In the genomic region with DNA sequence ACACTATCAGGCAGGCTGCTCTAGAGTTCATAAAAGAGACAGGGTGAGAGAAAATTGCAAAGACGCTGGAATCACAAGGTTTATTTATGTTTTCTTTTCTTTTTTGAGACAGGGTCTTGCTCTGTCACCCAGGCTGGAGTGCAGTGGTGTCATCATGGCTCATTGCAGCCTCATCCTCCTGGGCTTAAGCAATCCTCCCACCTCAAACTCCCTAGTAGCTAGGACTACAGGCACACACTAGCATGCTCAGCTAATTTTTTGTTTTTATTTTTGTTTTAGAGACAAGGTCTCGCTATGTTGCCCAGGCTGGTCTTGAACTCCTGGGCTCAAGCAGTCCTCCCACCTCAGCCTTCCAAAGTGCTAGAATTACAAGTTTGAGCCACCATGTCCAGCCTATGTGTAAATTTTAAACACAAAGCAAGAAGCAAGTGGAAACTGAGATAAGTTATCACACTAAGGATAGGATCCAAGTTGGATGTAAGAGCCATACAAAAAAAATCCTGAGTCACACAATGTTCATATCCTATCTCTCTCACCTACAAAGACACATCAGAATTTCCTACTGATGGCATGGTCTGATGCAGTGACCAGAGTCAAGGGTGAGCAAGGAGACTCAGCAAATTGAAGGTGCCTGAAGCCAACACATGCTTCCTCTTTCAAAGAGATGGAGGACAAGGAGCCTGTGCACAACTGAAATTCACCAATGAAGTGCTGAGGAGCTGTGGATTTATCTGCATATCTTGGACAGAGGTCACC, we compare ENCODE assay signal across 1 cellular context.
TF ChIP-seq lines count a peak whose summit lies in the region.

No MANE protein-coding gene starts in this region.

TF ChIP-seq in K562, 482 proteins besides CTCF, POLR2A, EP300 and RAD21 (continued from another document and continues in another):
- TF ChIP-seq, protein P1, sequence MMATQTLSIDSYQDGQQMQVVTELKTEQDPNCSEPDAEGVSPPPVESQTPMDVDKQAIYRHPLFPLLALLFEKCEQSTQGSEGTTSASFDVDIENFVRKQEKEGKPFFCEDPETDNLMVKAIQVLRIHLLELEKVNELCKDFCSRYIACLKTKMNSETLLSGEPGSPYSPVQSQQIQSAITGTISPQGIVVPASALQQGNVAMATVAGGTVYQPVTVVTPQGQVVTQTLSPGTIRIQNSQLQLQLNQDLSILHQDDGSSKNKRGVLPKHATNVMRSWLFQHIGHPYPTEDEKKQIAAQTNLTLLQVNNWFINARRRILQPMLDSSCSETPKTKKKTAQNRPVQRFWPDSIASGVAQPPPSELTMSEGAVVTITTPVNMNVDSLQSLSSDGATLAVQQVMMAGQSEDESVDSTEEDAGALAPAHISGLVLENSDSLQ (IDR thresholded peaks at IDR 0.05), result no peak
- TF ChIP-seq KLF6 (CRISPR knock-in tag; IDR thresholded peaks at IDR 0.05; ENCODE audit: borderline replicate concordance), result no peak
- TF ChIP-seq MCM5 (IDR thresholded peaks at IDR 0.05; ENCODE audit: low read depth), result no peak
- TF ChIP-seq GATAD2A (IDR thresholded peaks at IDR 0.05), result no peak
- TF ChIP-seq, protein P2, sequence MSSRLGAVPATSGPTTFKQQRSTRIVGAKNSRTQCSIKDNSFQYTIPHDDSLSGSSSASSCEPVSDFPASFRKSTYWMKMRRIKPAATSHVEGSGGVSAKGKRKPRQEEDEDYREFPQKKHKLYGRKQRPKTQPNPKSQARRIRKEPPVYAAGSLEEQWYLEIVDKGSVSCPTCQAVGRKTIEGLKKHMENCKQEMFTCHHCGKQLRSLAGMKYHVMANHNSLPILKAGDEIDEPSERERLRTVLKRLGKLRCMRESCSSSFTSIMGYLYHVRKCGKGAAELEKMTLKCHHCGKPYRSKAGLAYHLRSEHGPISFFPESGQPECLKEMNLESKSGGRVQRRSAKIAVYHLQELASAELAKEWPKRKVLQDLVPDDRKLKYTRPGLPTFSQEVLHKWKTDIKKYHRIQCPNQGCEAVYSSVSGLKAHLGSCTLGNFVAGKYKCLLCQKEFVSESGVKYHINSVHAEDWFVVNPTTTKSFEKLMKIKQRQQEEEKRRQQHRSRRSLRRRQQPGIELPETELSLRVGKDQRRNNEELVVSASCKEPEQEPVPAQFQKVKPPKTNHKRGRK (tag; IDR thresholded peaks at IDR 0.05), result no peak
- TF ChIP-seq HNRNPUL1 (IDR thresholded peaks at IDR 0.05; ENCODE audit: low read length), result no peak
- no peak for TF ChIP-seq ZNF436 (CRISPR knock-in tag; IDR thresholded peaks at IDR 0.05)
- TF ChIP-seq, protein P3, sequence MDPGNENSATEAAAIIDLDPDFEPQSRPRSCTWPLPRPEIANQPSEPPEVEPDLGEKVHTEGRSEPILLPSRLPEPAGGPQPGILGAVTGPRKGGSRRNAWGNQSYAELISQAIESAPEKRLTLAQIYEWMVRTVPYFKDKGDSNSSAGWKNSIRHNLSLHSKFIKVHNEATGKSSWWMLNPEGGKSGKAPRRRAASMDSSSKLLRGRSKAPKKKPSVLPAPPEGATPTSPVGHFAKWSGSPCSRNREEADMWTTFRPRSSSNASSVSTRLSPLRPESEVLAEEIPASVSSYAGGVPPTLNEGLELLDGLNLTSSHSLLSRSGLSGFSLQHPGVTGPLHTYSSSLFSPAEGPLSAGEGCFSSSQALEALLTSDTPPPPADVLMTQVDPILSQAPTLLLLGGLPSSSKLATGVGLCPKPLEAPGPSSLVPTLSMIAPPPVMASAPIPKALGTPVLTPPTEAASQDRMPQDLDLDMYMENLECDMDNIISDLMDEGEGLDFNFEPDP (CRISPR knock-in tag; IDR thresholded peaks at IDR 0.05), result no peak
- TF ChIP-seq HLTF (IDR thresholded peaks at IDR 0.05), result no peak
- no peak for TF ChIP-seq ZNF551 (CRISPR knock-in tag; IDR thresholded peaks at IDR 0.05)
- TF ChIP-seq SMARCA4 (IDR thresholded peaks at IDR 0.05), result peak; percentile 56; the same call in 1 of the 2 replicates
- TF ChIP-seq C11orf30 (IDR thresholded peaks at IDR 0.05; ENCODE audit: low read depth), result peak; percentile 79
- no peak for TF ChIP-seq DIDO1 (tag; IDR thresholded peaks at IDR 0.05; ENCODE audit: low read depth)
- no peak for TF ChIP-seq RFX5 (IDR thresholded peaks at IDR 0.05; ENCODE audit: low read depth, low read length)
- TF ChIP-seq, protein P4, sequence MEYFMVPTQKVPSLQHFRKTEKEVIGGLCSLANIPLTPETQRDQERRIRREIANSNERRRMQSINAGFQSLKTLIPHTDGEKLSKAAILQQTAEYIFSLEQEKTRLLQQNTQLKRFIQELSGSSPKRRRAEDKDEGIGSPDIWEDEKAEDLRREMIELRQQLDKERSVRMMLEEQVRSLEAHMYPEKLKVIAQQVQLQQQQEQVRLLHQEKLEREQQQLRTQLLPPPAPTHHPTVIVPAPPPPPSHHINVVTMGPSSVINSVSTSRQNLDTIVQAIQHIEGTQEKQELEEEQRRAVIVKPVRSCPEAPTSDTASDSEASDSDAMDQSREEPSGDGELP (CRISPR knock-in tag; IDR thresholded peaks at IDR 0.05; ENCODE audit: borderline replicate concordance), result no peak
- TF ChIP-seq ZNF561 (CRISPR knock-in tag; conservative IDR thresholded peaks at IDR 0.05), result no peak
- TF ChIP-seq, protein P5, sequence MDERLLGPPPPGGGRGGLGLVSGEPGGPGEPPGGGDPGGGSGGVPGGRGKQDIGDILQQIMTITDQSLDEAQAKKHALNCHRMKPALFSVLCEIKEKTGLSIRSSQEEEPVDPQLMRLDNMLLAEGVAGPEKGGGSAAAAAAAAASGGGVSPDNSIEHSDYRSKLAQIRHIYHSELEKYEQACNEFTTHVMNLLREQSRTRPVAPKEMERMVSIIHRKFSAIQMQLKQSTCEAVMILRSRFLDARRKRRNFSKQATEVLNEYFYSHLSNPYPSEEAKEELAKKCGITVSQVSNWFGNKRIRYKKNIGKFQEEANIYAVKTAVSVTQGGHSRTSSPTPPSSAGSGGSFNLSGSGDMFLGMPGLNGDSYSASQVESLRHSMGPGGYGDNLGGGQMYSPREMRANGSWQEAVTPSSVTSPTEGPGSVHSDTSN (CRISPR knock-in tag; IDR thresholded peaks at IDR 0.05; ENCODE audit: low read depth), result no peak
- TF ChIP-seq, protein P5 (tag; conservative IDR thresholded peaks at IDR 0.05; ENCODE audit: low read depth), result no peak
- TF ChIP-seq TCFL5 (CRISPR knock-in tag; conservative IDR thresholded peaks at IDR 0.05), result no peak
- 0 out of 4 replicates have a peak, but pooled peaks of 1 of the 2 experiments have one; percentile 39 for TF ChIP-seq HDAC1 (IDR thresholded peaks at IDR 0.05)
- TF ChIP-seq MTA2 (IDR thresholded peaks at IDR 0.05; ENCODE audit: low read depth), result no peak
- no peak for TF ChIP-seq PRMT5 (CRISPR knock-in tag; IDR thresholded peaks at IDR 0.05)
- peak; percentile 54; the same call in 1 of the 2 replicates for TF ChIP-seq CBFA2T3 (IDR thresholded peaks at IDR 0.05)
- TF ChIP-seq SRF (CRISPR knock-in tag; IDR thresholded peaks at IDR 0.05), result no peak
- TF ChIP-seq, protein P6, sequence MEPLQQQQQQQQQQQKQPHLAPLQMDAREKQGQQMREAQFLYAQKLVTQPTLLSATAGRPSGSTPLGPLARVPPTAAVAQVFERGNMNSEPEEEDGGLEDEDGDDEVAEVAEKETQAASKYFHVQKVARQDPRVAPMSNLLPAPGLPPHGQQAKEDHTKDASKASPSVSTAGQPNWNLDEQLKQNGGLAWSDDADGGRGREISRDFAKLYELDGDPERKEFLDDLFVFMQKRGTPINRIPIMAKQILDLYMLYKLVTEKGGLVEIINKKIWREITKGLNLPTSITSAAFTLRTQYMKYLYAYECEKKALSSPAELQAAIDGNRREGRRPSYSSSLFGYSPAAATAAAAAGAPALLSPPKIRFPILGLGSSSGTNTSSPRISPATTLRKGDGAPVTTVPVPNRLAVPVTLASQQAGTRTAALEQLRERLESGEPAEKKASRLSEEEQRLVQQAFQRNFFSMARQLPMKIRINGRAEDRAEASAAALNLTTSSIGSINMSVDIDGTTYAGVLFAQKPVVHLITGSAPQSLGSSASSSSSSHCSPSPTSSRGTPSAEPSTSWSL (CRISPR knock-in tag; IDR thresholded peaks at IDR 0.05; ENCODE audit: borderline replicate concordance), result no peak
- TF ChIP-seq MAFG (tag; conservative IDR thresholded peaks at IDR 0.05), result peak; percentile 63
- TF ChIP-seq BACH1 (tag; IDR thresholded peaks at IDR 0.05), result no peak
- no peak for TF ChIP-seq SREBF1 (IDR thresholded peaks at IDR 0.05; ENCODE audit: borderline replicate concordance, low read depth, low read length)
- TF ChIP-seq ETV1 (tag; conservative IDR thresholded peaks at IDR 0.05; ENCODE audit: low read depth), result no peak
- no peak for TF ChIP-seq ZSCAN29 (IDR thresholded peaks at IDR 0.05)
- TF ChIP-seq SNIP1 (IDR thresholded peaks at IDR 0.05; ENCODE audit: low read depth), result no peak
- TF ChIP-seq SAFB (IDR thresholded peaks at IDR 0.05; ENCODE audit: borderline replicate concordance, low read depth, low read length), result no peak
- TF ChIP-seq NUFIP1 (IDR thresholded peaks at IDR 0.05; ENCODE audit: partially characterized antibody), result no peak
- TF ChIP-seq RBM34 (IDR thresholded peaks at IDR 0.05; ENCODE audit: borderline replicate concordance, insufficient read depth, low read length), result no peak
- TF ChIP-seq CBFA2T2 (conservative IDR thresholded peaks at IDR 0.05), result no peak
- TF ChIP-seq, protein P7, sequence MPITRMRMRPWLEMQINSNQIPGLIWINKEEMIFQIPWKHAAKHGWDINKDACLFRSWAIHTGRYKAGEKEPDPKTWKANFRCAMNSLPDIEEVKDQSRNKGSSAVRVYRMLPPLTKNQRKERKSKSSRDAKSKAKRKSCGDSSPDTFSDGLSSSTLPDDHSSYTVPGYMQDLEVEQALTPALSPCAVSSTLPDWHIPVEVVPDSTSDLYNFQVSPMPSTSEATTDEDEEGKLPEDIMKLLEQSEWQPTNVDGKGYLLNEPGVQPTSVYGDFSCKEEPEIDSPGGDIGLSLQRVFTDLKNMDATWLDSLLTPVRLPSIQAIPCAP (CRISPR knock-in tag; IDR thresholded peaks at IDR 0.05; ENCODE audit: borderline replicate concordance), result no peak
- TF ChIP-seq HNRNPK (IDR thresholded peaks at IDR 0.05; ENCODE audit: low read depth, low read length, poor library complexity, severe bottlenecking), result no peak
- TF ChIP-seq KLF13 (tag; IDR thresholded peaks at IDR 0.05; ENCODE audit: borderline replicate concordance, low read depth), result no peak
- TF ChIP-seq, protein P8, sequence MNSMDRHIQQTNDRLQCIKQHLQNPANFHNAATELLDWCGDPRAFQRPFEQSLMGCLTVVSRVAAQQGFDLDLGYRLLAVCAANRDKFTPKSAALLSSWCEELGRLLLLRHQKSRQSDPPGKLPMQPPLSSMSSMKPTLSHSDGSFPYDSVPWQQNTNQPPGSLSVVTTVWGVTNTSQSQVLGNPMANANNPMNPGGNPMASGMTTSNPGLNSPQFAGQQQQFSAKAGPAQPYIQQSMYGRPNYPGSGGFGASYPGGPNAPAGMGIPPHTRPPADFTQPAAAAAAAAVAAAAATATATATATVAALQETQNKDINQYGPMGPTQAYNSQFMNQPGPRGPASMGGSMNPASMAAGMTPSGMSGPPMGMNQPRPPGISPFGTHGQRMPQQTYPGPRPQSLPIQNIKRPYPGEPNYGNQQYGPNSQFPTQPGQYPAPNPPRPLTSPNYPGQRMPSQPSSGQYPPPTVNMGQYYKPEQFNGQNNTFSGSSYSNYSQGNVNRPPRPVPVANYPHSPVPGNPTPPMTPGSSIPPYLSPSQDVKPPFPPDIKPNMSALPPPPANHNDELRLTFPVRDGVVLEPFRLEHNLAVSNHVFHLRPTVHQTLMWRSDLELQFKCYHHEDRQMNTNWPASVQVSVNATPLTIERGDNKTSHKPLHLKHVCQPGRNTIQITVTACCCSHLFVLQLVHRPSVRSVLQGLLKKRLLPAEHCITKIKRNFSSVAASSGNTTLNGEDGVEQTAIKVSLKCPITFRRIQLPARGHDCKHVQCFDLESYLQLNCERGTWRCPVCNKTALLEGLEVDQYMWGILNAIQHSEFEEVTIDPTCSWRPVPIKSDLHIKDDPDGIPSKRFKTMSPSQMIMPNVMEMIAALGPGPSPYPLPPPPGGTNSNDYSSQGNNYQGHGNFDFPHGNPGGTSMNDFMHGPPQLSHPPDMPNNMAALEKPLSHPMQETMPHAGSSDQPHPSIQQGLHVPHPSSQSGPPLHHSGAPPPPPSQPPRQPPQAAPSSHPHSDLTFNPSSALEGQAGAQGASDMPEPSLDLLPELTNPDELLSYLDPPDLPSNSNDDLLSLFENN (IDR thresholded peaks at IDR 0.05; ENCODE audit: low read depth in 2 of 2, low read length in 2 of 2), result no peak
- no peak for TF ChIP-seq SPI1 (IDR thresholded peaks at IDR 0.05; ENCODE audit: borderline replicate concordance, low read depth, low read length)
- TF ChIP-seq CAMTA2 (CRISPR knock-in tag; conservative IDR thresholded peaks at IDR 0.05), result no peak
